In the genomic region with DNA sequence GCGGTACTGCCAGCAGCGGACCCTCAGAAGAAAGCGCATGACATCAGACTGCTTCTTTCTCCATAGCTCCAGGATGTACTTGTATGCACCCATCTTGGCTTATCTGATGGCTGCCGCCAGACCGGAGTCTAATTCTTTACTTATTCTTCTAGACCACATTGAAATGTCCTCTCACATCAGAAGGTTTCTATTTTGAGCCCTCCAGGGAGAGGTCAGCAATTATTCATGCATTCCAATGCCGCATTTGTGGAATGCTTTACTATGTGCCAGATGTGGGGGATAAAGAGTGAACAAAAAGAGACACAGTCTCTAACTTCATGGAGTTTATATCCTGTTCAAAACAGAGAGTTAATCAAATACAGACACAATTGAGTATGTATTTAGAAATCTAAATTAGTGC, we compare ENCODE assay signal across 1 cellular context.
TF ChIP-seq lines count a peak whose summit lies in the region.

No MANE protein-coding gene starts in this region.

TF ChIP-seq in GM23338, 12 proteins besides CTCF, POLR2A, EP300 and RAD21 (continued from another document):
- TF ChIP-seq, protein P1, sequence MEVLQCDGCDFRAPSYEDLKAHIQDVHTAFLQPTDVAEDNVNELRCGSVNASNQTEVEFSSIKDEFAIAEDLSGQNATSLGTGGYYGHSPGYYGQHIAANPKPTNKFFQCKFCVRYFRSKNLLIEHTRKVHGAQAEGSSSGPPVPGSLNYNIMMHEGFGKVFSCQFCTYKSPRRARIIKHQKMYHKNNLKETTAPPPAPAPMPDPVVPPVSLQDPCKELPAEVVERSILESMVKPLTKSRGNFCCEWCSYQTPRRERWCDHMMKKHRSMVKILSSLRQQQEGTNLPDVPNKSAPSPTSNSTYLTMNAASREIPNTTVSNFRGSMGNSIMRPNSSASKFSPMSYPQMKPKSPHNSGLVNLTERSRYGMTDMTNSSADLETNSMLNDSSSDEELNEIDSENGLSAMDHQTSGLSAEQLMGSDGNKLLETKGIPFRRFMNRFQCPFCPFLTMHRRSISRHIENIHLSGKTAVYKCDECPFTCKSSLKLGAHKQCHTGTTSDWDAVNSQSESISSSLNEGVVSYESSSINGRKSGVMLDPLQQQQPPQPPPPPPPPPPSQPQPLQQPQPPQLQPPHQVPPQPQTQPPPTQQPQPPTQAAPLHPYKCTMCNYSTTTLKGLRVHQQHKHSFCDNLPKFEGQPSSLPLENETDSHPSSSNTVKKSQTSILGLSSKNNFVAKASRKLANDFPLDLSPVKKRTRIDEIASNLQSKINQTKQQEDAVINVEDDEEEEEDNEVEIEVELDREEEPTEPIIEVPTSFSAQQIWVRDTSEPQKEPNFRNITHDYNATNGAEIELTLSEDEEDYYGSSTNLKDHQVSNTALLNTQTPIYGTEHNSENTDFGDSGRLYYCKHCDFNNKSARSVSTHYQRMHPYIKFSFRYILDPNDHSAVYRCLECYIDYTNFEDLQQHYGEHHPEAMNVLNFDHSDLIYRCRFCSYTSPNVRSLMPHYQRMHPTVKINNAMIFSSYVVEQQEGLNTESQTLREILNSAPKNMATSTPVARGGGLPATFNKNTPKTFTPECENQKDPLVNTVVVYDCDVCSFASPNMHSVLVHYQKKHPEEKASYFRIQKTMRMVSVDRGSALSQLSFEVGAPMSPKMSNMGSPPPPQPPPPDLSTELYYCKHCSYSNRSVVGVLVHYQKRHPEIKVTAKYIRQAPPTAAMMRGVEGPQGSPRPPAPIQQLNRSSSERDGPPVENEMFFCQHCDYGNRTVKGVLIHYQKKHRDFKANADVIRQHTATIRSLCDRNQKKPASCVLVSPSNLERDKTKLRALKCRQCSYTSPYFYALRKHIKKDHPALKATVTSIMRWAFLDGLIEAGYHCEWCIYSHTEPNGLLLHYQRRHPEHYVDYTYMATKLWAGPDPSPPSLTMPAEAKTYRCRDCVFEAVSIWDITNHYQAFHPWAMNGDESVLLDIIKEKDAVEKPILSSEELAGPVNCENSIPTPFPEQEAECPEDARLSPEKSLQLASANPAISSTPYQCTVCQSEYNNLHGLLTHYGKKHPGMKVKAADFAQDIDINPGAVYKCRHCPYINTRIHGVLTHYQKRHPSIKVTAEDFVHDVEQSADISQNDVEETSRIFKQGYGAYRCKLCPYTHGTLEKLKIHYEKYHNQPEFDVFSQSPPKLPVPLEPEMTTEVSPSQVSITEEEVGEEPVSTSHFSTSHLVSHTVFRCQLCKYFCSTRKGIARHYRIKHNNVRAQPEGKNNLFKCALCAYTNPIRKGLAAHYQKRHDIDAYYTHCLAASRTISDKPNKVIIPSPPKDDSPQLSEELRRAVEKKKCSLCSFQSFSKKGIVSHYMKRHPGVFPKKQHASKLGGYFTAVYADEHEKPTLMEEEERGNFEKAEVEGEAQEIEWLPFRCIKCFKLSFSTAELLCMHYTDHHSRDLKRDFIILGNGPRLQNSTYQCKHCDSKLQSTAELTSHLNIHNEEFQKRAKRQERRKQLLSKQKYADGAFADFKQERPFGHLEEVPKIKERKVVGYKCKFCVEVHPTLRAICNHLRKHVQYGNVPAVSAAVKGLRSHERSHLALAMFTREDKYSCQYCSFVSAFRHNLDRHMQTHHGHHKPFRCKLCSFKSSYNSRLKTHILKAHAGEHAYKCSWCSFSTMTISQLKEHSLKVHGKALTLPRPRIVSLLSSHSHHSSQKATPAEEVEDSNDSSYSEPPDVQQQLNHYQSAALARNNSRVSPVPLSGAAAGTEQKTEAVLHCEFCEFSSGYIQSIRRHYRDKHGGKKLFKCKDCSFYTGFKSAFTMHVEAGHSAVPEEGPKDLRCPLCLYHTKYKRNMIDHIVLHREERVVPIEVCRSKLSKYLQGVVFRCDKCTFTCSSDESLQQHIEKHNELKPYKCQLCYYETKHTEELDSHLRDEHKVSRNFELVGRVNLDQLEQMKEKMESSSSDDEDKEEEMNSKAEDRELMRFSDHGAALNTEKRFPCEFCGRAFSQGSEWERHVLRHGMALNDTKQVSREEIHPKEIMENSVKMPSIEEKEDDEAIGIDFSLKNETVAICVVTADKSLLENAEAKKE (CRISPR knock-in tag; IDR thresholded peaks at IDR 0.05) = no peak
- no peak for TF ChIP-seq ZNF114 (CRISPR knock-in tag; IDR thresholded peaks at IDR 0.05)
